25 cellular contexts compared by ENCODE assay signal in the genomic region with DNA sequence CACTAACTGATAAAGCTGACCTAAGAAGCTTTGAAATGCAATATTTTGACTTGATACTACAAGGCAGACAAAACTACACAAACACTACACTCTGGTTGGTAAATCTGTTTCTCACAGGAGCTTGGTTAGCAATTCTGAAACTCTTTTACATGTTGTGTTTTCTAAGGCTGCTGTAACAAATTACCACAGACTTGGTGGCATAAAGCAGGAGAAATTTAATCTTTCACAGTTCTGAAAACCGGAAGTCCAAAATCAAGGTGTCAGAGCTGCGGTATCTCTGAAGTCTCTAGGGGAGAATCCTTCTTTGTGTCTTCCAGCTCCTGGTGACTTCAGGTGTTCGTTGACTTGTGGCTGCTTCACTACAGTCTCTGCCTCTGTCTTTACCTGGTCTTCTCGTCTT.
"Had no signal": no experiment of that assay in that cellular context is flagged by ENCODE, and none has a peak within 500 bp of the region (broad histone marks: within the 10 kb centered on the region; RNA-seq: fewer than 3 reads in every experiment).

No MANE protein-coding gene starts in this region.

- H3K4me3 ChIP-seq: ascending aorta had no signal

- DNase-seq: activated B cell treated with CpG ODN at 0.5 μM for 24 hours; activated CD4-positive, alpha-beta memory T cell treated with anti-CD3 and anti-CD28 coated beads for 36 hours; activated CD4-positive, alpha-beta T cell treated with anti-CD3 and anti-CD28 coated beads for 4 hours; activated CD4-positive, alpha-beta T cell treated with anti-CD3 and anti-CD28 coated beads, Interleukin-2, amount 10 ng/mL, durations not matched to agents 24 days and 14 days; activated CD4-positive, alpha-beta T cell treated with anti-CD3 and anti-CD28 coated beads, Interleukin-2, amount 50 U/mL, for 1 hour; activated CD4-positive, alpha-beta T cell treated with anti-CD3 and anti-CD28 coated beads, Interleukin-2, amount 50 U/mL, for 4 hours; activated CD4-positive, CD25-positive, alpha-beta regulatory T cell treated with anti-CD3 and anti-CD28 coated beads, Interleukin-2, amount 50 U/mL, for 72 hours; activated CD8-positive, alpha-beta memory T cell treated with anti-CD3 and anti-CD28 coated beads, Interleukin-2, amount 50 U/mL, for 4 hours; activated CD8-positive, alpha-beta T cell treated with anti-CD3 and anti-CD28 coated beads for 36 hours; activated effector memory CD4-positive, alpha-beta T cell treated with Interleukin-2 at 50 U/mL for 16 hours; activated gamma-delta T cell; activated naive CD4-positive, alpha-beta T cell treated with anti-CD3 and anti-CD28 coated beads, Interleukin-2, amount 10 ng/mL, durations not matched to agents 7 days and 5 days; activated naive CD4-positive, alpha-beta T cell treated with Interleukin-2 at 50 U/mL for 16 hours; activated naive CD8-positive, alpha-beta T cell treated with anti-CD3 and anti-CD28 coated beads, Interleukin-2, amount 10 ng/mL, durations not matched to agents 7 days and 5 days; activated naive CD8-positive, alpha-beta T cell treated with anti-CD3 and anti-CD28 coated beads, Interleukin-2, amount 50 U/mL, for 24 hours; activated T-cell treated with anti-CD3 and anti-CD28 coated beads for 4 hours; activated T-cell treated with anti-CD3 and anti-CD28 coated beads, Interleukin-2, amount 50 U/mL, for 24 hours; activated T-cell treated with anti-CD3 and anti-CD28 coated beads, Interleukin-2, amount 50 U/mL, for 48 hours; amygdala; anterior cingulate cortex; central memory CD4-positive, alpha-beta T cell; T-helper 9 cell had no signal

- H3K27ac ChIP-seq: ascending aorta, VCaP had no signal

- H3K9me3 ChIP-seq: ascending aorta had no signal

- FAIRE-seq: TTC549 had no signal

- H3K36me3 ChIP-seq: ascending aorta had no signal

- ATAC-seq: activated CD8-positive, alpha-beta T cell treated with anti-CD3 and anti-CD28 coated beads for 36 hours; activated naive CD8-positive, alpha-beta T cell treated with anti-CD3 and anti-CD28 coated beads, Interleukin-2, amount 50 U/mL, for 24 hours had no signal

- H3K27me3 ChIP-seq: ascending aorta had no signal
